2 cellular contexts compared by ENCODE assay signal in genomic region chr20:47784256-47784598, GRCh38.
TF ChIP-seq lines count a peak whose summit lies in the region.

No MANE protein-coding gene starts in this region.

TF ChIP-seq in K562, 482 proteins besides CTCF, POLR2A, EP300 and RAD21:
- TF ChIP-seq CLOCK (CRISPR knock-in tag; IDR thresholded peaks at IDR 0.05; ENCODE audit: borderline replicate concordance) (no peak), FOXJ2 (tag; IDR thresholded peaks at IDR 0.05) (no peak), ZKSCAN1 (IDR thresholded peaks at IDR 0.05; ENCODE audit: low read depth, low read length) (peak; percentile 94)
TF ChIP-seq in K562: peak in this region for 1.

TF ChIP-seq in liver, 16 proteins besides CTCF, POLR2A, EP300 and RAD21:
- TF ChIP-seq TAF1 (conservative IDR thresholded peaks at IDR 0.05) (no peak), HNF4A (conservative IDR thresholded peaks at IDR 0.05) (no peak), JUND (IDR thresholded peaks at IDR 0.05) (no peak), NR2F2 (IDR thresholded peaks at IDR 0.05) (no peak), RXRA (IDR thresholded peaks at IDR 0.05) (no peak), GABPA (IDR thresholded peaks at IDR 0.05 in 1 of 2, conservative IDR thresholded peaks at IDR 0.05 in 1 of 2) (no peak), YY1 (IDR thresholded peaks at IDR 0.05) (no peak), HNF4G (IDR thresholded peaks at IDR 0.05) (no peak)
- TF ChIP-seq, protein P1, sequence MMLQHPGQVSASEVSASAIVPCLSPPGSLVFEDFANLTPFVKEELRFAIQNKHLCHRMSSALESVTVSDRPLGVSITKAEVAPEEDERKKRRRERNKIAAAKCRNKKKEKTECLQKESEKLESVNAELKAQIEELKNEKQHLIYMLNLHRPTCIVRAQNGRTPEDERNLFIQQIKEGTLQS (IDR thresholded peaks at IDR 0.05) = no peak
- TF ChIP-seq, protein P2, sequence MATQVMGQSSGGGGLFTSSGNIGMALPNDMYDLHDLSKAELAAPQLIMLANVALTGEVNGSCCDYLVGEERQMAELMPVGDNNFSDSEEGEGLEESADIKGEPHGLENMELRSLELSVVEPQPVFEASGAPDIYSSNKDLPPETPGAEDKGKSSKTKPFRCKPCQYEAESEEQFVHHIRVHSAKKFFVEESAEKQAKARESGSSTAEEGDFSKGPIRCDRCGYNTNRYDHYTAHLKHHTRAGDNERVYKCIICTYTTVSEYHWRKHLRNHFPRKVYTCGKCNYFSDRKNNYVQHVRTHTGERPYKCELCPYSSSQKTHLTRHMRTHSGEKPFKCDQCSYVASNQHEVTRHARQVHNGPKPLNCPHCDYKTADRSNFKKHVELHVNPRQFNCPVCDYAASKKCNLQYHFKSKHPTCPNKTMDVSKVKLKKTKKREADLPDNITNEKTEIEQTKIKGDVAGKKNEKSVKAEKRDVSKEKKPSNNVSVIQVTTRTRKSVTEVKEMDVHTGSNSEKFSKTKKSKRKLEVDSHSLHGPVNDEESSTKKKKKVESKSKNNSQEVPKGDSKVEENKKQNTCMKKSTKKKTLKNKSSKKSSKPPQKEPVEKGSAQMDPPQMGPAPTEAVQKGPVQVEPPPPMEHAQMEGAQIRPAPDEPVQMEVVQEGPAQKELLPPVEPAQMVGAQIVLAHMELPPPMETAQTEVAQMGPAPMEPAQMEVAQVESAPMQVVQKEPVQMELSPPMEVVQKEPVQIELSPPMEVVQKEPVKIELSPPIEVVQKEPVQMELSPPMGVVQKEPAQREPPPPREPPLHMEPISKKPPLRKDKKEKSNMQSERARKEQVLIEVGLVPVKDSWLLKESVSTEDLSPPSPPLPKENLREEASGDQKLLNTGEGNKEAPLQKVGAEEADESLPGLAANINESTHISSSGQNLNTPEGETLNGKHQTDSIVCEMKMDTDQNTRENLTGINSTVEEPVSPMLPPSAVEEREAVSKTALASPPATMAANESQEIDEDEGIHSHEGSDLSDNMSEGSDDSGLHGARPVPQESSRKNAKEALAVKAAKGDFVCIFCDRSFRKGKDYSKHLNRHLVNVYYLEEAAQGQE (IDR thresholded peaks at IDR 0.05) = no peak
